Comparison of ENCODE assay signal across 16 cellular contexts in the genomic region with DNA sequence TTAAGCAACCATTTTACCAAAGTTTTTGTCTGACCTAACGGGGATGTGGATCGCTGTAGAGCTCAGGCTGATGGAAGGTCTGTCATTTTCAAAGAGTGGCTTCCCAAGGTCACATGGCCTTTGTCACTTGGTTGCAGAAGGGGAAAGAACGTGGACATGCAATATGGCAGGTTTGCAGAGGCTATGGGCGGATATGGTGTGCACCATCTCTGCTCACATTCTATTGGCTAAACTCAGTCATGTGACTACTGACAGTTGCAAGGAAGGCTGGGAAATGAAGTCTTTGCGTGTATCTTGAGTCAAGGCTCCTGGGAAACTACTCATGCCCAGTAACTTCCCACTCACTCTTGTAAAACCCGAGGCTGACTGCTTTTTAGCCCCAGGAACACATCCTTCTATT.
DNase-seq lines count a peak whose midpoint lies in the region; ATAC-seq and TF ChIP-seq lines count a peak whose summit lies in the region.
"Had no signal": no experiment of that assay in that cellular context is flagged by ENCODE, and none has a peak within 500 bp of the region (broad histone marks: within the 10 kb centered on the region; RNA-seq: fewer than 3 reads in every experiment).

No MANE protein-coding gene starts in this region.

- no peaks in the 10 kb centered on the region for H3K36me3 Mint-ChIP-seq in activated T-cell treated with anti-CD3 and anti-CD28 coated beads, Interleukin-2, amount 50 U/mL, for 72 hours (ENCODE audit: insufficient read depth in 2 of 2)
- H3K36me3 Mint-ChIP-seq: activated naive CD8-positive, alpha-beta T cell had no signal

- H3K27ac ChIP-seq in SK-N-SH (ENCODE audit: low read depth in 2 of 2, low read length in 1 of 2) (no peak overlapping the region), mesendoderm (ENCODE audit: low read depth, low read length) (no peak overlapping the region), esophagus squamous epithelium (no peak overlapping the region)
- H3K27ac ChIP-seq: cardiac muscle cell, suprapubic skin had no signal

- no peak overlapping the region for H2BK5ac ChIP-seq in mesendoderm (ENCODE audit: low read length)

- no peaks in the 10 kb centered on the region for H3K9me2 ChIP-seq in SK-N-SH

- H3K4ac ChIP-seq in mesendoderm (ENCODE audit: low read depth, low read length), result no peak overlapping the region

- H3K56ac ChIP-seq in mesendoderm (ENCODE audit: low read length), result no peak overlapping the region

- no peaks in the 10 kb centered on the region for H3K27me3 Mint-ChIP-seq in activated T-cell treated with anti-CD3 and anti-CD28 coated beads, Interleukin-2, amount 50 U/mL, for 72 hours (ENCODE audit: low read depth)
- H3K27me3 Mint-ChIP-seq: progenitor cell of endocrine pancreas had no signal

- CTCF ChIA-PET in SK-N-SH (lab: Yijun Ruan, JAX), result interaction anchor here (1.1 to 1.2 kb wide), 2 partner anchors 11 to 16 kb away, joined by 3 to 4 read pairs; no protein-coding TSS in a partner anchor

- H4K20me1 ChIP-seq in SK-N-SH (ENCODE audit: insufficient read depth), result no peaks in the 10 kb centered on the region

- no peak for TF ChIP-seq RAD21 in SK-N-SH (IDR thresholded peaks at IDR 0.05; ENCODE audit: low read length)

- H2BK120ac ChIP-seq in mesendoderm (ENCODE audit: low read depth, low read length), result no peak overlapping the region

- no peak overlapping the region for H2AFZ ChIP-seq in SK-N-SH (ENCODE audit: low read depth)

- H3K9me3 Mint-ChIP-seq in activated T-cell treated with anti-CD3 and anti-CD28 coated beads, Interleukin-2, amount 50 U/mL, for 72 hours, result no peaks in the 10 kb centered on the region

- intact Hi-C loops in esophagus squamous epithelium (cut with DNase I), result no loop called here

- no peaks in the 10 kb centered on the region for H3K79me1 ChIP-seq in mesendoderm (ENCODE audit: low read length)

- H3K27ac Mint-ChIP-seq in activated T-cell treated with anti-CD3 and anti-CD28 coated beads, Interleukin-2, amount 50 U/mL, for 72 hours, result no peak overlapping the region
- H3K27ac Mint-ChIP-seq: activated naive CD8-positive, alpha-beta T cell; H9; progenitor cell of endocrine pancreas had no signal

- TF ChIP-seq CTCF in LNCaP clone FGC (IDR thresholded peaks at IDR 0.05; ENCODE audit: control insufficient read depth, extremely low read depth, insufficient read depth), result no peak
- no peak for TF ChIP-seq CTCF in SK-N-SH (IDR thresholded peaks at IDR 0.05)
- TF ChIP-seq CTCF in esophagus squamous epithelium (IDR thresholded peaks at IDR 0.05), result no peak

- WGBS in SK-N-SH (ENCODE audit: low lambda C conversion rate), result 41% methylated on average over 6 of the region's 6 CpGs
- no CpG with 5 or more reads among the region's 6 CpGs for WGBS in mesendoderm (ENCODE audit: extremely low coverage, insufficient coverage, low lambda C conversion rate)
- WGBS in esophagus squamous epithelium, 2 donors, result 75 to 84% methylated on average over 6 of the region's 6 CpGs

- no peaks in the 10 kb centered on the region for H3K36me3 ChIP-seq in SK-N-SH (replicated peaks in 1 of 2; ENCODE audit: control insufficient read depth in 1 of 2, insufficient read depth in 2 of 2, low read length in 1 of 2)
- H3K36me3 ChIP-seq in mesendoderm (ENCODE audit: control insufficient read depth, insufficient read depth, low read length), result no peaks in the 10 kb centered on the region
- no peaks in the 10 kb centered on the region for H3K36me3 ChIP-seq in esophagus squamous epithelium
- H3K36me3 ChIP-seq: cardiac muscle cell, suprapubic skin had no signal

- H3K4me1 Mint-ChIP-seq in activated T-cell treated with anti-CD3 and anti-CD28 coated beads, Interleukin-2, amount 50 U/mL, for 72 hours (ENCODE audit: low read depth), result no peaks in the 10 kb centered on the region

- H3K4me3 Mint-ChIP-seq in activated T-cell treated with anti-CD3 and anti-CD28 coated beads, Interleukin-2, amount 50 U/mL, for 72 hours, result no peak overlapping the region
- H3K4me3 Mint-ChIP-seq: activated naive CD8-positive, alpha-beta T cell; H9 had no signal

- no peak overlapping the region for H2BK15ac ChIP-seq in mesendoderm (replicated peaks; ENCODE audit: low read depth)

- no peak overlapping the region for H4K5ac ChIP-seq in mesendoderm (ENCODE audit: low read length)

- no peak overlapping the region for H3K23ac ChIP-seq in mesendoderm (ENCODE audit: low read length)

- H3K27me3 ChIP-seq in SK-N-SH (ENCODE audit: insufficient read depth), result no peaks in the 10 kb centered on the region
- H3K27me3 ChIP-seq in mesendoderm (ENCODE audit: insufficient read depth, low read length, poor library complexity), result no peaks in the 10 kb centered on the region
- H3K27me3 ChIP-seq in esophagus squamous epithelium, result no peaks in the 10 kb centered on the region
- H3K27me3 ChIP-seq: cardiac muscle cell, suprapubic skin had no signal

- TF ChIP-seq POLR2A in esophagus squamous epithelium (IDR thresholded peaks at IDR 0.05), result no peak

- H3K4me2 ChIP-seq in SK-N-SH, result no peak overlapping the region
- H3K4me2 ChIP-seq in mesendoderm (ENCODE audit: low read length), result no peak overlapping the region

- H3K9ac ChIP-seq in SK-N-SH (no peak overlapping the region), mesendoderm (ENCODE audit: low read length) (no peak overlapping the region)

- no peak overlapping the region for H4K8ac ChIP-seq in mesendoderm (ENCODE audit: low read depth, low read length)

- TF ChIP-seq EP300 in SK-N-SH (IDR thresholded peaks at IDR 0.05; ENCODE audit: borderline replicate concordance in 1 of 2, low read depth in 1 of 2, low read length in 1 of 2), result no peak

- no peak for ATAC-seq in activated T-cell treated with anti-CD3 and anti-CD28 coated beads, Interleukin-2, amount 50 U/mL, for 72 hours (replicated peaks in 1 of 2)

- no peaks in the 10 kb centered on the region for H3F3A ChIP-seq in SK-N-SH (replicated peaks; ENCODE audit: insufficient read depth)

- no peak overlapping the region for H3K4me3 ChIP-seq in LNCaP clone FGC (ENCODE audit: low read depth, low read length)
- H3K4me3 ChIP-seq in SK-N-SH (ENCODE audit: low read depth in 2 of 2, low read length in 1 of 2), result no peak overlapping the region
- H3K4me3 ChIP-seq in mesendoderm (ENCODE audit: low read length), result no peak overlapping the region
- no peak overlapping the region for H3K4me3 ChIP-seq in esophagus squamous epithelium
- H3K4me3 ChIP-seq: cardiac muscle cell, suprapubic skin had no signal

- H3K4me1 ChIP-seq in SK-N-SH (ENCODE audit: control insufficient read depth in 1 of 2, insufficient read depth in 2 of 2, low read depth in 1 of 2, low read length in 1 of 2), result no peaks in the 10 kb centered on the region
- no peaks in the 10 kb centered on the region for H3K4me1 ChIP-seq in mesendoderm (ENCODE audit: control insufficient read depth, low read depth, low read length)
- no peaks in the 10 kb centered on the region for H3K4me1 ChIP-seq in esophagus squamous epithelium
- H3K4me1 ChIP-seq: suprapubic skin had no signal

- no peak overlapping the region for H3K18ac ChIP-seq in mesendoderm (ENCODE audit: low read length)

- no peak overlapping the region for H2AK5ac ChIP-seq in mesendoderm (ENCODE audit: low read length)

- POLR2A ChIA-PET in SK-N-SH (lab: Yijun Ruan, JAX), result no interaction called here

- DNase-seq in DMS53 (lab: John Stamatoyannopoulos, UW), result peak; percentile 37
- DNase-seq in DMS53 treated with DMSO at 0.1 percent for 48 hours (lab: John Stamatoyannopoulos, UW; ENCODE audit: unreplicated experiment), result no peak
- DNase-seq in LNCaP clone FGC (ENCODE audit: low read depth), result peak; percentile 8
- DNase-seq in SK-N-SH, result no peak
- peak; percentile 42 for DNase-seq in mesendoderm
- no peak for DNase-seq in activated T-cell treated with anti-CD3 and anti-CD28 coated beads, Interleukin-2, amount 50 U/mL, for 72 hours
- DNase-seq in esophagus squamous epithelium (lab: John Stamatoyannopoulos, UW), result no peak
- no peak for DNase-seq in Kasumi-1 (lab: John Stamatoyannopoulos, UW)
- DNase-seq: activated CD8-positive, alpha-beta memory T cell treated with anti-CD3 and anti-CD28 coated beads, Interleukin-2, amount 50 U/mL, for 4 hours; H9; NCI-H1436 treated with DMSO at 0.1 percent for 48 hours; NCI-H748 treated with DMSO at 0.1 percent for 48 hours had no signal

- H3K9me3 ChIP-seq in SK-N-SH (no peaks in the 10 kb centered on the region), esophagus squamous epithelium (no peaks in the 10 kb centered on the region)
- H3K9me3 ChIP-seq: suprapubic skin had no signal

- no peaks in the 10 kb centered on the region for H3K79me2 ChIP-seq in SK-N-SH (ENCODE audit: insufficient read depth)
- H3K79me2 ChIP-seq in mesendoderm (ENCODE audit: control insufficient read depth, insufficient read depth, low read length), result no peaks in the 10 kb centered on the region

TF ChIP-seq in SK-N-SH, 30 proteins besides CTCF, POLR2A, EP300 and RAD21:
- TF ChIP-seq CHD2 (IDR thresholded peaks at IDR 0.05; ENCODE audit: low read length, partially characterized antibody) (no peak), RXRA (IDR thresholded peaks at IDR 0.05; ENCODE audit: borderline replicate concordance, low read depth) (no peak), MXI1 (IDR thresholded peaks at IDR 0.05; ENCODE audit: low read depth, low read length) (no peak), GATA2 (CRISPR knock-in tag; IDR thresholded peaks at IDR 0.05) (no peak), FOXJ3 (CRISPR knock-in tag; IDR thresholded peaks at IDR 0.05) (no peak), NFIC (IDR thresholded peaks at IDR 0.05; ENCODE audit: borderline replicate concordance) (no peak), POLR2AphosphoS5 (IDR thresholded peaks at IDR 0.05; ENCODE audit: low read depth, low read length) (no peak)
- TF ChIP-seq, protein P1, sequence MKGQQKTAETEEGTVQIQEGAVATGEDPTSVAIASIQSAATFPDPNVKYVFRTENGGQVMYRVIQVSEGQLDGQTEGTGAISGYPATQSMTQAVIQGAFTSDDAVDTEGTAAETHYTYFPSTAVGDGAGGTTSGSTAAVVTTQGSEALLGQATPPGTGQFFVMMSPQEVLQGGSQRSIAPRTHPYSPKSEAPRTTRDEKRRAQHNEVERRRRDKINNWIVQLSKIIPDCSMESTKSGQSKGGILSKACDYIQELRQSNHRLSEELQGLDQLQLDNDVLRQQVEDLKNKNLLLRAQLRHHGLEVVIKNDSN (IDR thresholded peaks at IDR 0.05; ENCODE audit: borderline replicate concordance, low read depth), result peak; percentile 73; the same call in 1 of the 2 replicates
TF ChIP-seq in SK-N-SH: peak in this region for 1.

Comparison
In these comparisons a context has a peak if more than half of its experiments do, and no peak if none do; other contexts are left out.
1. DNase-seq: peak in DMS53 (single experiment), LNCaP clone FGC (single experiment) and mesendoderm (single experiment); none in DMS53 treated with DMSO at 0.1 percent for 48 hours (single experiment), SK-N-SH (single experiment), activated T-cell treated with anti-CD3 and anti-CD28 coated beads, Interleukin-2, amount 50 U/mL, for 72 hours (0 of 2), esophagus squamous epithelium (single experiment) and Kasumi-1 (0 of 2).